Comparison of ENCODE assay signal across 1 cellular context in the genomic region with DNA sequence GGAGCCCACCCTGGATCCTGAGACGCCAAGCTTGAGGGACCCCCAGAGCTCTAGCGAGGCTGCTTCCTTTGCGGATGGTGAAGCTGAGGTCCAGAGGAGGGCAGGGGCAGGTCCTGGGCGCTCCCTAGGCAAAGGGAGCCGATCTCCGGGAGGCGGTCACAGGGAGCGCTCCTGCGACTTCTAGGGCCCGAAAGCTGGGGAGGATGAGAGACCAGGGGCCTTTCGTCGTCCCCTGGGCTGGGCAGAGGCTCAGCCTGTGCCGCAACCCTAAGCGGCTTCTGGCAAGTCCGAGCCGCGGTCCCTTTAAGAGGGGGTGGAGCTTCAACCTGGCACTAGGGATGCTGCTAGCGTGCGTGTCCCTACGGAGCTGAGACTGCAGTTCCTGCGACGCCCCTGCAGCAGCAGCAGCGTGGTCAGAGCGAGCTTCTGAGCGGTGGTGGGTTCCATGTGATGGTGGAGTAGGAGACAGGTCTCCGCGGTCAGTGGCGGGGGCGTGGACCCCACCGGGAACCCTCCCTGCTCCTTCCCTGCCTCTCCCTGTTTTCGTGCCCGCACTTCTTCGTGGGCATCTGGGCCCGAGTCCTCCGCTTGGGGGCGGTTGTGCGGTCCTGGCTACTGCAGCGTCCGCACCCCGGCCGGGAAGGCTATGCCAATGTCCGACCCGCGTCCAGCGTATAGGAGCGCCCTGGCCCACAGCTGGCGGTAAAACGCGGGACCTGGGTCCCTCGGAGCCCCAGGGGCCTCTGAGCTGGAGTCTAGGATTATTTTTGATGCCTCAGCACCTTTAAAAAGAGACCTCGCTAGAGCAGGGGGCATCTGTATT.
A peak's percentile ranks its signal among the peaks of the same experiment; 100 is the strongest.
TF ChIP-seq lines count a peak whose summit lies in the region.

No MANE protein-coding gene starts in this region.

TF ChIP-seq in HepG2, 621 proteins besides CTCF, POLR2A, EP300 and RAD21 (continued from another document and continues in another):
- TF ChIP-seq, protein P1, sequence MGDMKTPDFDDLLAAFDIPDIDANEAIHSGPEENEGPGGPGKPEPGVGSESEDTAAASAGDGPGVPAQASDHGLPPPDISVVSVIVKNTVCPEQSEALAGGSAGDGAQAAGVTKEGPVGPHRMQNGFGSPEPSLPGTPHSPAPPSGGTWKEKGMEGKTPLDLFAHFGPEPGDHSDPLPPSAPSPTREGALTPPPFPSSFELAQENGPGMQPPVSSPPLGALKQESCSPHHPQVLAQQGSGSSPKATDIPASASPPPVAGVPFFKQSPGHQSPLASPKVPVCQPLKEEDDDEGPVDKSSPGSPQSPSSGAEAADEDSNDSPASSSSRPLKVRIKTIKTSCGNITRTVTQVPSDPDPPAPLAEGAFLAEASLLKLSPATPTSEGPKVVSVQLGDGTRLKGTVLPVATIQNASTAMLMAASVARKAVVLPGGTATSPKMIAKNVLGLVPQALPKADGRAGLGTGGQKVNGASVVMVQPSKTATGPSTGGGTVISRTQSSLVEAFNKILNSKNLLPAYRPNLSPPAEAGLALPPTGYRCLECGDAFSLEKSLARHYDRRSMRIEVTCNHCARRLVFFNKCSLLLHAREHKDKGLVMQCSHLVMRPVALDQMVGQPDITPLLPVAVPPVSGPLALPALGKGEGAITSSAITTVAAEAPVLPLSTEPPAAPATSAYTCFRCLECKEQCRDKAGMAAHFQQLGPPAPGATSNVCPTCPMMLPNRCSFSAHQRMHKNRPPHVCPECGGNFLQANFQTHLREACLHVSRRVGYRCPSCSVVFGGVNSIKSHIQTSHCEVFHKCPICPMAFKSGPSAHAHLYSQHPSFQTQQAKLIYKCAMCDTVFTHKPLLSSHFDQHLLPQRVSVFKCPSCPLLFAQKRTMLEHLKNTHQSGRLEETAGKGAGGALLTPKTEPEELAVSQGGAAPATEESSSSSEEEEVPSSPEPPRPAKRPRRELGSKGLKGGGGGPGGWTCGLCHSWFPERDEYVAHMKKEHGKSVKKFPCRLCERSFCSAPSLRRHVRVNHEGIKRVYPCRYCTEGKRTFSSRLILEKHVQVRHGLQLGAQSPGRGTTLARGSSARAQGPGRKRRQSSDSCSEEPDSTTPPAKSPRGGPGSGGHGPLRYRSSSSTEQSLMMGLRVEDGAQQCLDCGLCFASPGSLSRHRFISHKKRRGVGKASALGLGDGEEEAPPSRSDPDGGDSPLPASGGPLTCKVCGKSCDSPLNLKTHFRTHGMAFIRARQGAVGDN (CRISPR knock-in tag; IDR thresholded peaks at IDR 0.05): peak; percentile 95
- TF ChIP-seq, protein P2, sequence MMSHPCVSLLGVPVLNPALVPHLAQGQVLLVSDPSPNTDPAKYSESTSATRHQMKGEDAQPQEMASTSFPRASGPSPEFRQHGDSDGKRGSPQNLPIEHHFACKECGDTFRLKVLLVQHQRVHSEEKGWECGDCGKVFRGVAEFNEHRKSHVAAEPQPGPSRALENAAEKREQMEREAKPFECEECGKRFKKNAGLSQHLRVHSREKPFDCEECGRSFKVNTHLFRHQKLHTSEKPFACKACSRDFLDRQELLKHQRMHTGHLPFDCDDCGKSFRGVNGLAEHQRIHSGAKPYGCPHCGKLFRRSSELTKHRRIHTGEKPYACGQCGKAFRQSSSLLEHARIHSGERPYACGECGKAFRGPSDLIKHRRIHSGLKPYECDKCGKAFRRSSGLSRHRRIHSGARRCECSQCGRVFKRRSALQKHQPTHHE (CRISPR knock-in tag; IDR thresholded peaks at IDR 0.05; ENCODE audit: borderline replicate concordance): peak; percentile 79
- TF ChIP-seq NFATC3 (CRISPR knock-in tag; IDR thresholded peaks at IDR 0.05) (peak; percentile 68; the same call in 1 of the 2 replicates), ZNF496 (CRISPR knock-in tag; IDR thresholded peaks at IDR 0.05; ENCODE audit: insufficient replicate concordance) (no peak), NRL (CRISPR knock-in tag; IDR thresholded peaks at IDR 0.05; ENCODE audit: borderline replicate concordance) (peak; percentile 89), ZNF616 (CRISPR knock-in tag; IDR thresholded peaks at IDR 0.05; ENCODE audit: low read depth) (no peak), ZSCAN29 (CRISPR knock-in tag; conservative IDR thresholded peaks at IDR 0.05) (peak; percentile 84; the same call in 1 of the 2 replicates), GATAD2A (CRISPR knock-in tag; IDR thresholded peaks at IDR 0.05) (0 out of 2 replicates have a peak, but pooled peaks have one; percentile 15), ARNTL (CRISPR knock-in tag; IDR thresholded peaks at IDR 0.05) (no peak), ZSCAN25 (CRISPR knock-in tag; IDR thresholded peaks at IDR 0.05) (peak; percentile 93), ZNF251 (CRISPR knock-in tag; IDR thresholded peaks at IDR 0.05) (peak; percentile 91), EHMT2 (IDR thresholded peaks at IDR 0.05; ENCODE audit: borderline replicate concordance, low read depth, low read length) (no peak), ZNF30 (CRISPR knock-in tag; IDR thresholded peaks at IDR 0.05) (0 out of 2 replicates have a peak, but pooled peaks have one; percentile 26), SIN3B (IDR thresholded peaks at IDR 0.05; ENCODE audit: low read length) (no peak), ZNF274 (CRISPR knock-in tag; IDR thresholded peaks at IDR 0.05) (peak; percentile 88), ZIK1 (CRISPR knock-in tag; IDR thresholded peaks at IDR 0.05; ENCODE audit: borderline replicate concordance, low read depth) (no peak), NR2C2 (CRISPR knock-in tag; IDR thresholded peaks at IDR 0.05; ENCODE audit: borderline replicate concordance) (peak; percentile 46; the same call in 1 of the 2 replicates), ZNF780A (CRISPR knock-in tag; IDR thresholded peaks at IDR 0.05) (no peak), ATRX (CRISPR knock-in tag; IDR thresholded peaks at IDR 0.05; ENCODE audit: borderline replicate concordance) (no peak), SYNCRIP (IDR thresholded peaks at IDR 0.05; ENCODE audit: insufficient read depth, low read depth, low read length) (no peak), JDP2 (CRISPR knock-in tag; IDR thresholded peaks at IDR 0.05; ENCODE audit: borderline replicate concordance) (no peak), ETV6 (CRISPR knock-in tag; conservative IDR thresholded peaks at IDR 0.05) (no peak; the same call in 1 of the 2 replicates), ISX (CRISPR knock-in tag; conservative IDR thresholded peaks at IDR 0.05) (0 out of 2 replicates have a peak, but pooled peaks have one; percentile 34), HNF4A (CRISPR knock-in tag; IDR thresholded peaks at IDR 0.05) (no peak), ZNF747 (CRISPR knock-in tag; IDR thresholded peaks at IDR 0.05; ENCODE audit: borderline replicate concordance) (peak; percentile 76), ZSCAN9 (CRISPR knock-in tag; IDR thresholded peaks at IDR 0.05; ENCODE audit: borderline replicate concordance) (no peak), SSRP1 (CRISPR knock-in tag; IDR thresholded peaks at IDR 0.05) (no peak), ZNF768 (CRISPR knock-in tag; IDR thresholded peaks at IDR 0.05) (peak; percentile 41; the same call in 1 of the 2 replicates), ZNF124 (CRISPR knock-in tag; IDR thresholded peaks at IDR 0.05) (no peak), JUN (CRISPR knock-in tag; IDR thresholded peaks at IDR 0.05) (0 out of 2 replicates have a peak, but pooled peaks have one; percentile 48), REXO4 (CRISPR knock-in tag; IDR thresholded peaks at IDR 0.05; ENCODE audit: borderline replicate concordance) (no peak), SAP130 (CRISPR knock-in tag; IDR thresholded peaks at IDR 0.05; ENCODE audit: low read depth) (peak; percentile 88), NBN (conservative IDR thresholded peaks at IDR 0.05) (no peak), ZNF652 (CRISPR knock-in tag; IDR thresholded peaks at IDR 0.05; ENCODE audit: borderline replicate concordance, low read depth) (no peak), NCOA1 (CRISPR knock-in tag; IDR thresholded peaks at IDR 0.05) (no peak), KDM2A (CRISPR knock-in tag; IDR thresholded peaks at IDR 0.05; ENCODE audit: borderline replicate concordance, low read depth) (peak; percentile 74), MYC (CRISPR knock-in tag; IDR thresholded peaks at IDR 0.05; ENCODE audit: borderline replicate concordance) (peak; percentile 96), MBNL3 (CRISPR knock-in tag; conservative IDR thresholded peaks at IDR 0.05) (no peak)
- TF ChIP-seq, protein P3, sequence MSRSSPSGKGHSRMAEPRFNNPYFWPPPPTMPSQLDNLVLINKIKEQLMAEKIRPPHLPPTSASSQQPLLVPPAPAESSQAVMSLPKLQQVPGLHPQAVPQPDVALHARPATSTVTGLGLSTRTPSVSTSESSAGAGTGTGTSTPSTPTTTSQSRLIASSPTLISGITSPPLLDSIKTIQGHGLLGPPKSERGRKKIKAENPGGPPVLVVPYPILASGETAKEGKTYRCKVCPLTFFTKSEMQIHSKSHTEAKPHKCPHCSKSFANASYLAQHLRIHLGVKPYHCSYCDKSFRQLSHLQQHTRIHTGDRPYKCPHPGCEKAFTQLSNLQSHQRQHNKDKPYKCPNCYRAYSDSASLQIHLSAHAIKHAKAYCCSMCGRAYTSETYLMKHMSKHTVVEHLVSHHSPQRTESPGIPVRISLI (CRISPR knock-in tag; IDR thresholded peaks at IDR 0.05; ENCODE audit: borderline replicate concordance): peak; percentile 70; the same call in 1 of the 2 replicates
- TF ChIP-seq, protein P4, sequence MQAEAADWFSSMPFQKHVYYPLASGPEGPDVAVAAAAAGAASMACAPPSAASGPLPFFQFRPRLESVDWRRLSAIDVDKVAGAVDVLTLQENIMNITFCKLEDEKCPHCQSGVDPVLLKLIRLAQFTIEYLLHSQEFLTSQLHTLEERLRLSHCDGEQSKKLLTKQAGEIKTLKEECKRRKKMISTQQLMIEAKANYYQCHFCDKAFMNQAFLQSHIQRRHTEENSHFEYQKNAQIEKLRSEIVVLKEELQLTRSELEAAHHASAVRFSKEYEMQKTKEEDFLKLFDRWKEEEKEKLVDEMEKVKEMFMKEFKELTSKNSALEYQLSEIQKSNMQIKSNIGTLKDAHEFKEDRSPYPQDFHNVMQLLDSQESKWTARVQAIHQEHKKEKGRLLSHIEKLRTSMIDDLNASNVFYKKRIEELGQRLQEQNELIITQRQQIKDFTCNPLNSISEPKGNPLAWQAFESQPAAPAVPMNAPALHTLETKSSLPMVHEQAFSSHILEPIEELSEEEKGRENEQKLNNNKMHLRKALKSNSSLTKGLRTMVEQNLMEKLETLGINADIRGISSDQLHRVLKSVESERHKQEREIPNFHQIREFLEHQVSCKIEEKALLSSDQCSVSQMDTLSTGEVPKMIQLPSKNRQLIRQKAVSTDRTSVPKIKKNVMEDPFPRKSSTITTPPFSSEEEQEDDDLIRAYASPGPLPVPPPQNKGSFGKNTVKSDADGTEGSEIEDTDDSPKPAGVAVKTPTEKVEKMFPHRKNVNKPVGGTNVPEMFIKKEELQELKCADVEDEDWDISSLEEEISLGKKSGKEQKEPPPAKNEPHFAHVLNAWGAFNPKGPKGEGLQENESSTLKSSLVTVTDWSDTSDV (CRISPR knock-in tag; IDR thresholded peaks at IDR 0.05): peak; percentile 71; the same call in 1 of the 2 replicates
- TF ChIP-seq, protein P5, sequence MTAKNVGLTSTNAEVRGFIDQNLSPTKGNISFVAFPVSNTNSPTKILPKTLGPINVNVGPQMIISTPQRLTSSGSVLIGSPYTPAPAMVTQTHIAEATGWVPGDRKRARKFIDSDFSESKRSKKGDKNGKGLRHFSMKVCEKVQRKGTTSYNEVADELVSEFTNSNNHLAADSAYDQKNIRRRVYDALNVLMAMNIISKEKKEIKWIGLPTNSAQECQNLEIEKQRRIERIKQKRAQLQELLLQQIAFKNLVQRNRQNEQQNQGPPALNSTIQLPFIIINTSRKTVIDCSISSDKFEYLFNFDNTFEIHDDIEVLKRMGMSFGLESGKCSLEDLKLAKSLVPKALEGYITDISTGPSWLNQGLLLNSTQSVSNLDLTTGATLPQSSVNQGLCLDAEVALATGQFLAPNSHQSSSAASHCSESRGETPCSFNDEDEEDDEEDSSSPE (CRISPR knock-in tag; IDR thresholded peaks at IDR 0.05): peak; percentile 67
- TF ChIP-seq, protein P6, sequence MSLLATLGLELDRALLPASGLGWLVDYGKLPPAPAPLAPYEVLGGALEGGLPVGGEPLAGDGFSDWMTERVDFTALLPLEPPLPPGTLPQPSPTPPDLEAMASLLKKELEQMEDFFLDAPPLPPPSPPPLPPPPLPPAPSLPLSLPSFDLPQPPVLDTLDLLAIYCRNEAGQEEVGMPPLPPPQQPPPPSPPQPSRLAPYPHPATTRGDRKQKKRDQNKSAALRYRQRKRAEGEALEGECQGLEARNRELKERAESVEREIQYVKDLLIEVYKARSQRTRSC (CRISPR knock-in tag; IDR thresholded peaks at IDR 0.05; ENCODE audit: low read depth): peak; percentile 32; the same call in 1 of the 2 replicates
- TF ChIP-seq, protein P7, sequence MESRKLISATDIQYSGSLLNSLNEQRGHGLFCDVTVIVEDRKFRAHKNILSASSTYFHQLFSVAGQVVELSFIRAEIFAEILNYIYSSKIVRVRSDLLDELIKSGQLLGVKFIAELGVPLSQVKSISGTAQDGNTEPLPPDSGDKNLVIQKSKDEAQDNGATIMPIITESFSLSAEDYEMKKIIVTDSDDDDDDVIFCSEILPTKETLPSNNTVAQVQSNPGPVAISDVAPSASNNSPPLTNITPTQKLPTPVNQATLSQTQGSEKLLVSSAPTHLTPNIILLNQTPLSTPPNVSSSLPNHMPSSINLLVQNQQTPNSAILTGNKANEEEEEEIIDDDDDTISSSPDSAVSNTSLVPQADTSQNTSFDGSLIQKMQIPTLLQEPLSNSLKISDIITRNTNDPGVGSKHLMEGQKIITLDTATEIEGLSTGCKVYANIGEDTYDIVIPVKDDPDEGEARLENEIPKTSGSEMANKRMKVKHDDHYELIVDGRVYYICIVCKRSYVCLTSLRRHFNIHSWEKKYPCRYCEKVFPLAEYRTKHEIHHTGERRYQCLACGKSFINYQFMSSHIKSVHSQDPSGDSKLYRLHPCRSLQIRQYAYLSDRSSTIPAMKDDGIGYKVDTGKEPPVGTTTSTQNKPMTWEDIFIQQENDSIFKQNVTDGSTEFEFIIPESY (CRISPR knock-in tag; IDR thresholded peaks at IDR 0.05): no peak; the same call in 1 of the 2 replicates
- TF ChIP-seq, protein P8, sequence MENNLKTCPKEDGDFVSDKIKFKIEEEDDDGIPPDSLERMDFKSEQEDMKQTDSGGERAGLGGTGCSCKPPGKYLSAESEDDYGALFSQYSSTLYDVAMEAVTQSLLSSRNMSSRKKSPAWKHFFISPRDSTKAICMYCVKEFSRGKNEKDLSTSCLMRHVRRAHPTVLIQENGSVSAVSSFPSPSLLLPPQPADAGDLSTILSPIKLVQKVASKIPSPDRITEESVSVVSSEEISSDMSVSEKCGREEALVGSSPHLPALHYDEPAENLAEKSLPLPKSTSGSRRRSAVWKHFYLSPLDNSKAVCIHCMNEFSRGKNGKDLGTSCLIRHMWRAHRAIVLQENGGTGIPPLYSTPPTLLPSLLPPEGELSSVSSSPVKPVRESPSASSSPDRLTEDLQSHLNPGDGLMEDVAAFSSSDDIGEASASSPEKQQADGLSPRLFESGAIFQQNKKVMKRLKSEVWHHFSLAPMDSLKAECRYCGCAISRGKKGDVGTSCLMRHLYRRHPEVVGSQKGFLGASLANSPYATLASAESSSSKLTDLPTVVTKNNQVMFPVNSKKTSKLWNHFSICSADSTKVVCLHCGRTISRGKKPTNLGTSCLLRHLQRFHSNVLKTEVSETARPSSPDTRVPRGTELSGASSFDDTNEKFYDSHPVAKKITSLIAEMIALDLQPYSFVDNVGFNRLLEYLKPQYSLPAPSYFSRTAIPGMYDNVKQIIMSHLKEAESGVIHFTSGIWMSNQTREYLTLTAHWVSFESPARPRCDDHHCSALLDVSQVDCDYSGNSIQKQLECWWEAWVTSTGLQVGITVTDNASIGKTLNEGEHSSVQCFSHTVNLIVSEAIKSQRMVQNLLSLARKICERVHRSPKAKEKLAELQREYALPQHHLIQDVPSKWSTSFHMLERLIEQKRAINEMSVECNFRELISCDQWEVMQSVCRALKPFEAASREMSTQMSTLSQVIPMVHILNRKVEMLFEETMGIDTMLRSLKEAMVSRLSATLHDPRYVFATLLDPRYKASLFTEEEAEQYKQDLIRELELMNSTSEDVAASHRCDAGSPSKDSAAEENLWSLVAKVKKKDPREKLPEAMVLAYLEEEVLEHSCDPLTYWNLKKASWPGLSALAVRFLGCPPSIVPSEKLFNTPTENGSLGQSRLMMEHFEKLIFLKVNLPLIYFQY (CRISPR knock-in tag; IDR thresholded peaks at IDR 0.05; ENCODE audit: borderline replicate concordance): no peak
